Comparison of ENCODE assay signal across 28 cellular contexts in genomic region chr5:158573829-158574228, GRCh38.
"Had no signal": no experiment of that assay in that cellular context is flagged by ENCODE, and none has a peak within 500 bp of the region (broad histone marks: within the 10 kb centered on the region; RNA-seq: fewer than 3 reads in every experiment).

No MANE protein-coding gene starts in this region.

- H3K27ac ChIP-seq: ascending aorta, breast epithelium, cardiac muscle cell, colonic mucosa, epithelial cell of prostate, esophagus squamous epithelium had no signal

- H3K27me3 ChIP-seq: ascending aorta, breast epithelium, cardiac muscle cell, colonic mucosa, esophagus squamous epithelium had no signal

- DNase-seq: activated CD4-positive, alpha-beta memory T cell treated with anti-CD3 and anti-CD28 coated beads for 36 hours; activated CD4-positive, alpha-beta T cell treated with anti-CD3 and anti-CD28 coated beads for 36 hours; activated CD4-positive, alpha-beta T cell treated with anti-CD3 and anti-CD28 coated beads, Interleukin-2, amount 10 ng/mL, durations not matched to agents 24 days and 14 days; activated CD4-positive, CD25-positive, alpha-beta regulatory T cell; activated CD4-positive, CD25-positive, alpha-beta regulatory T cell treated with anti-CD3 and anti-CD28 coated beads, Interleukin-2, amount 50 U/mL, for 72 hours; activated CD8-positive, alpha-beta memory T cell treated with anti-CD3 and anti-CD28 coated beads, Interleukin-2, amount 10 ng/mL, durations not matched to agents 7 days and 5 days; activated CD8-positive, alpha-beta memory T cell treated with anti-CD3 and anti-CD28 coated beads, Interleukin-2, amount 50 U/mL, for 4 hours; activated CD8-positive, alpha-beta T cell treated with anti-CD3 and anti-CD28 coated beads, Interleukin-2, amount 10 ng/mL, durations not matched to agents 7 days and 5 days; activated effector memory CD4-positive, alpha-beta T cell treated with anti-CD3 and anti-CD28 coated beads, Interleukin-2, amount 50 U/mL, for 16 hours; activated naive CD4-positive, alpha-beta T cell treated with anti-CD3 and anti-CD28 coated beads, Interleukin-2, amount 10 ng/mL, durations not matched to agents 7 days and 5 days; activated naive CD8-positive, alpha-beta T cell treated with anti-CD3 and anti-CD28 coated beads, Interleukin-2, amount 10 ng/mL, durations not matched to agents 7 days and 5 days; activated T-cell treated with anti-CD3 and anti-CD28 coated beads, Interleukin-2, amount 50 U/mL, for 1 hour; activated T-cell treated with anti-CD3 and anti-CD28 coated beads, Interleukin-2, amount 50 U/mL, for 48 hours; central memory CD4-positive, alpha-beta T cell; cerebellar nuclear complex; colonic mucosa; effector CD8-positive, alpha-beta T cell; esophagus squamous epithelium; foreskin melanocyte; head of caudate nucleus; T-helper 1 cell; T-helper 17 cell; T1000 had no signal

- H3K9me3 ChIP-seq: colonic mucosa had no signal

- H3K36me3 ChIP-seq: ascending aorta, breast epithelium, cardiac muscle cell, colonic mucosa, esophagus squamous epithelium had no signal

- H3K4me3 ChIP-seq: ascending aorta, breast epithelium, cardiac muscle cell, colonic mucosa, esophagus squamous epithelium had no signal

- ATAC-seq: activated CD4-positive, alpha-beta T cell treated with anti-CD3 and anti-CD28 coated beads for 36 hours; activated CD8-positive, alpha-beta memory T cell treated with anti-CD3 and anti-CD28 coated beads, Interleukin-2, amount 10 ng/mL, durations not matched to agents 7 days and 5 days; activated CD8-positive, alpha-beta T cell treated with anti-CD3 and anti-CD28 coated beads, Interleukin-2, amount 10 ng/mL, durations not matched to agents 7 days and 5 days; activated naive CD4-positive, alpha-beta T cell treated with anti-CD3 and anti-CD28 coated beads, Interleukin-2, amount 50 U/mL, for 72 hours; T-helper 17 cell had no signal

- H3K4me1 ChIP-seq: ascending aorta, breast epithelium, colonic mucosa, esophagus squamous epithelium had no signal
